ENCODE assay signal across 8 cellular contexts in genomic region chr13:20943519-20944012, GRCh38. TPM values are rescaled to one million over a fixed set of nuclear protein-coding genes. Genes with fewer than 3 reads are reported as not detected.
A peak's percentile ranks its signal among the peaks of the same experiment; 100 is the strongest.
DNase-seq lines count a peak whose midpoint lies in the region; ATAC-seq and TF ChIP-seq lines count a peak whose summit lies in the region.

No MANE protein-coding gene starts in this region.

- ATAC-seq in HG03469 (IDR thresholded peaks at IDR 0.05; ENCODE audit: unreplicated experiment) (peak; percentile 60), HG03439 (IDR thresholded peaks at IDR 0.05; ENCODE audit: unreplicated experiment) (no peak)

- TF ChIP-seq CTCF in GM12865 (IDR thresholded peaks at IDR 0.05; ENCODE audit: insufficient read depth, low read depth, low read length, missing control alignments) (peak; percentile 82), endothelial cell (IDR thresholded peaks at IDR 0.05; ENCODE audit: unreplicated experiment) (peak; percentile 84)

- no peaks in the 10 kb centered on the region for H3K4me1 Mint-ChIP-seq in endothelial cell (ENCODE audit: unreplicated experiment)

- H3K4me1 ChIP-seq in NT2/D1 (ENCODE audit: insufficient read depth, insufficient read length) = no peaks in the 10 kb centered on the region

- no peak overlapping the region for H3K4me3 ChIP-seq in GM12865 (ENCODE audit: low read depth, low read length)
- H3K4me3 ChIP-seq in NT2/D1 (ENCODE audit: insufficient read length, low read depth) = no peak overlapping the region

- H3K9me3 Mint-ChIP-seq in endothelial cell (ENCODE audit: unreplicated experiment) = no peaks in the 10 kb centered on the region

- no peak overlapping the region for H3K27ac Mint-ChIP-seq in endothelial cell (ENCODE audit: unreplicated experiment)

- DNase-seq in GM12865 (ENCODE audit: low read depth) (peak; percentile 76), NT2/D1 (ENCODE audit: low read depth, low spot score) (peak; percentile 74), endothelial cell (ENCODE audit: low spot score) (peak; percentile 85), midbrain (lab: John Stamatoyannopoulos, UW) (peak; percentile 79)
- peak; percentile 3 to 18 (median 8) for DNase-seq in activated CD8-positive, alpha-beta memory T cell treated with anti-CD3 and anti-CD28 coated beads for 48 hours (ENCODE audit: low read depth in 2 of 3, low spot score in 2 of 3)
- DNase-seq in stimulated activated CD8-positive, alpha-beta memory T cell treated with anti-CD3 and anti-CD28 coated beads, Interleukin-15, amount 100 ng/mL, for 4 hours (ENCODE audit: low read depth in 2 of 2) = peak; percentile 10 to 24

- H3K9ac ChIP-seq in NT2/D1 (ENCODE audit: insufficient read length, low read depth) = no peak overlapping the region

- no peaks in the 10 kb centered on the region for H3K27me3 ChIP-seq in NT2/D1 (ENCODE audit: insufficient read depth, insufficient read length)

- peaks cover 5% of the 10 kb centered on the region for H3K27me3 Mint-ChIP-seq in endothelial cell (ENCODE audit: unreplicated experiment)

- no peaks in the 10 kb centered on the region for H3K9me3 ChIP-seq in NT2/D1 (ENCODE audit: insufficient read depth, low read length)

- H3K4me3 Mint-ChIP-seq in endothelial cell (ENCODE audit: unreplicated experiment) = no peak overlapping the region

- H3K36me3 ChIP-seq in NT2/D1 (ENCODE audit: insufficient read depth, insufficient read length, low read length) = no peaks in the 10 kb centered on the region

- H3K36me3 Mint-ChIP-seq in endothelial cell (ENCODE audit: low read depth, unreplicated experiment) = no peaks in the 10 kb centered on the region

RNA-seq across cellular contexts. Expression of gene XPO4, which starts 41.0 kb away (rescaled TPM):
- total RNA-seq in endothelial cell (ENCODE audit: unreplicated experiment) = 18.0 TPM

Comparison
In these comparisons a context has a peak if more than half of its experiments do, and no peak if none do; other contexts are left out.
1. DNase-seq: peak in every context shown above with its lines; median percentile 85 in endothelial cell; 79 in midbrain; 76 in GM12865; 74 in NT2/D1; 17 in stimulated activated CD8-positive, alpha-beta memory T cell treated with anti-CD3 and anti-CD28 coated beads, Interleukin-15, amount 100 ng/mL, for 4 hours; 8 in activated CD8-positive, alpha-beta memory T cell treated with anti-CD3 and anti-CD28 coated beads for 48 hours.